In genomic region chr7:1698951-1699350, GRCh38 we compare ENCODE assay signal across 25 cellular contexts. TPM values are rescaled to one million over a fixed set of nuclear protein-coding genes. Genes with fewer than 3 reads are reported as not detected.
"Had no signal": no experiment of that assay in that cellular context is flagged by ENCODE, and none has a peak within 500 bp of the region (broad histone marks: within the 10 kb centered on the region; RNA-seq: fewer than 3 reads in every experiment).

No MANE protein-coding gene starts in this region.

- H3K4me1 ChIP-seq: ascending aorta, SJSA1 had no signal

- ATAC-seq: Panc1 had no signal

- H3K27ac ChIP-seq: ascending aorta, cardiac muscle cell, SJSA1 had no signal

- H3K4me1 Mint-ChIP-seq: activated naive CD4-positive, alpha-beta T cell treated with anti-CD3 and anti-CD28 coated beads, Interleukin-2, amount 50 U/mL, for 24 hours; activated naive CD8-positive, alpha-beta T cell treated with anti-CD3 and anti-CD28 coated beads, Interleukin-2, amount 10 ng/mL, durations not matched to agents 7 days and 5 days had no signal

- H3K27ac Mint-ChIP-seq: activated CD4-positive, alpha-beta memory T cell treated with anti-CD3 and anti-CD28 coated beads for 36 hours; activated naive CD4-positive, alpha-beta T cell treated with anti-CD3 and anti-CD28 coated beads, Interleukin-2, amount 50 U/mL, for 24 hours; activated naive CD8-positive, alpha-beta T cell treated with anti-CD3 and anti-CD28 coated beads, Interleukin-2, amount 10 ng/mL, durations not matched to agents 7 days and 5 days; activated T-cell treated with anti-CD3 and anti-CD28 coated beads, Interleukin-2, amount 50 U/mL, for 24 hours; activated T-helper 2 cell treated with anti-CD3 and anti-CD28 coated beads, Interferon-gamma antibody, Interleukin-2, Interleukin-4, amounts not matched to agents 10 μg/mL and 5 μg/mL and 100 μg/mL, durations not matched to agents 14 hours and 24 hours and 36 hours; T-helper 1 cell treated with Interleukin-12 subunit alpha and Interleukin-12 subunit beta and Interleukin-4 antibody, amounts not matched to agents 30 μg/mL and 1 μg/mL, for 36 hours; T-helper 2 cell treated with Interferon-gamma antibody and Interleukin-4, amounts not matched to agents 5 μg/mL and 100 μg/mL, for 36 hours had no signal

- H3K36me3 ChIP-seq: ascending aorta, cardiac muscle cell, SJSA1 had no signal

- H3K4me3 ChIP-seq: ascending aorta, cardiac muscle cell, SJSA1 had no signal

- H3K4me3 Mint-ChIP-seq: activated CD4-positive, alpha-beta memory T cell treated with anti-CD3 and anti-CD28 coated beads for 36 hours; activated naive CD4-positive, alpha-beta T cell treated with anti-CD3 and anti-CD28 coated beads, Interleukin-2, amount 50 U/mL, for 24 hours; activated naive CD8-positive, alpha-beta T cell treated with anti-CD3 and anti-CD28 coated beads, Interleukin-2, amount 10 ng/mL, durations not matched to agents 7 days and 5 days; activated T-cell treated with anti-CD3 and anti-CD28 coated beads, Interleukin-2, amount 50 U/mL, for 24 hours; T-helper 1 cell treated with Interleukin-12 subunit alpha and Interleukin-12 subunit beta and Interleukin-4 antibody, amounts not matched to agents 30 μg/mL and 1 μg/mL, for 36 hours; T-helper 2 cell treated with Interferon-gamma antibody and Interleukin-4, amounts not matched to agents 5 μg/mL and 100 μg/mL, for 36 hours had no signal

- H3K36me3 Mint-ChIP-seq: activated CD4-positive, alpha-beta memory T cell treated with anti-CD3 and anti-CD28 coated beads for 36 hours; activated naive CD8-positive, alpha-beta T cell treated with anti-CD3 and anti-CD28 coated beads, Interleukin-2, amount 10 ng/mL, durations not matched to agents 7 days and 5 days had no signal

- DNase-seq: activated CD4-positive, alpha-beta memory T cell treated with anti-CD3 and anti-CD28 coated beads for 36 hours; activated CD4-positive, alpha-beta T cell treated with anti-CD3 and anti-CD28 coated beads for 4 hours; activated CD4-positive, alpha-beta T cell treated with anti-CD3 and anti-CD28 coated beads, Interleukin-2, amount 50 U/mL, for 1 hour; activated gamma-delta T cell; activated naive CD4-positive, alpha-beta T cell treated with Interleukin-2 at 50 U/mL for 16 hours; activated naive CD8-positive, alpha-beta T cell treated with anti-CD3 and anti-CD28 coated beads, Interleukin-2, amount 10 ng/mL, durations not matched to agents 7 days and 5 days; activated T-cell treated with anti-CD3 and anti-CD28 coated beads, Interleukin-2, amount 50 U/mL, for 24 hours; amygdala; NCI-H1105; NCI-H1417 treated with DMSO at 0.1 percent for 48 hours; NCI-H187 treated with DMSO at 0.1 percent for 48 hours; NCI-H2171 treated with DMSO at 0.1 percent for 48 hours; NCI-H2227 treated with DMSO at 0.1 percent for 48 hours; NCI-H524 treated with DMSO at 0.1 percent for 48 hours; SHP77 treated with DMSO at 0.1 percent for 48 hours had no signal

- H3K9me3 ChIP-seq: SK-N-SH had no signal

- H3K27me3 Mint-ChIP-seq: activated T-cell treated with anti-CD3 and anti-CD28 coated beads, Interleukin-2, amount 50 U/mL, for 24 hours had no signal

- H3K27me3 ChIP-seq: ascending aorta, cardiac muscle cell had no signal

RNA-seq across cellular contexts. Expression of gene ELFN1, which starts 28.9 kb away (rescaled TPM):
- total RNA-seq: activated naive CD8-positive, alpha-beta T cell treated with anti-CD3 and anti-CD28 coated beads, Interleukin-2, amount 10 ng/mL, durations not matched to agents 7 days and 5 days; activated T-helper 2 cell treated with anti-CD3 and anti-CD28 coated beads, Interferon-gamma antibody, Interleukin-2, Interleukin-4, amounts not matched to agents 10 μg/mL and 5 μg/mL and 100 μg/mL, durations not matched to agents 14 hours and 24 hours and 36 hours; M059J; SJSA1 had no signal
